13 cellular contexts compared by ENCODE assay signal in genomic region chr4:149823770-149824221, GRCh38. TPM values are rescaled to one million over a fixed set of nuclear protein-coding genes. Genes with fewer than 3 reads are reported as not detected.
A peak's percentile ranks its signal among the peaks of the same experiment; 100 is the strongest.
DNase-seq lines count a peak whose midpoint lies in the region; ATAC-seq and TF ChIP-seq lines count a peak whose summit lies in the region.
"Had no signal": no experiment of that assay in that cellular context is flagged by ENCODE, and none has a peak within 500 bp of the region (broad histone marks: within the 10 kb centered on the region; RNA-seq: fewer than 3 reads in every experiment).

No MANE protein-coding gene starts in this region.

- TF ChIP-seq CTCF in RWPE1 (conservative IDR thresholded peaks at IDR 0.05; ENCODE audit: low read depth) (no peak), fibroblast of mammary gland (conservative IDR thresholded peaks at IDR 0.05; ENCODE audit: control insufficient read depth, insufficient read depth, low read depth, low read length) (no peak)
- no peak for TF ChIP-seq CTCF in CD4-positive, alpha-beta T cell (IDR thresholded peaks at IDR 0.05)

- no peaks in the 10 kb centered on the region for H3K9me3 Mint-ChIP-seq in CD4-positive, alpha-beta T cell

- H3K4me3 Mint-ChIP-seq in CD4-positive, alpha-beta T cell = no peak overlapping the region

- no peak overlapping the region for H3K27ac ChIP-seq in RWPE1
- no peak overlapping the region for H3K27ac ChIP-seq in CD4-positive, alpha-beta T cell (ENCODE audit: low read depth, low read length)
- H3K27ac ChIP-seq: esophagus squamous epithelium, spleen had no signal

- no peaks in the 10 kb centered on the region for H3K27me3 ChIP-seq in CD4-positive, alpha-beta T cell (ENCODE audit: control insufficient read depth, insufficient read depth, low read length)
- H3K27me3 ChIP-seq: esophagus squamous epithelium, spleen had no signal

- POLR2A ChIA-PET in RWPE1 (lab: Yijun Ruan, JAX; ENCODE audit: low non-redundant PET) = no interaction called here
- POLR2A ChIA-PET in CD4-positive, alpha-beta T cell (lab: Charles Lee) = no interaction called here

- H3K36me3 Mint-ChIP-seq in CD4-positive, alpha-beta T cell (ENCODE audit: low read depth) = no peaks in the 10 kb centered on the region

- CTCF ChIA-PET in RWPE1 (lab: Yijun Ruan, JAX) = interaction anchor here (0.6 kb wide), 1 partner anchor 766 kb away, joined by 4 read pairs; no protein-coding TSS in a partner anchor
- CTCF ChIA-PET in CD4-positive, alpha-beta T cell (lab: Charles Lee) = no interaction called here

- no peaks in the 10 kb centered on the region for H3K4me1 Mint-ChIP-seq in CD4-positive, alpha-beta T cell (ENCODE audit: low read depth)

- intact Hi-C loops in CD4-positive, alpha-beta T cell (cut with DNase I, micrococcal nuclease) = no loop called here
- intact Hi-C loops in Right ventricle myocardium inferior (cut with DNase I) = no loop called here

- no peak overlapping the region for H3K4me3 ChIP-seq in fibroblast of mammary gland (ENCODE audit: control insufficient read depth, low read depth, low read length)
- H3K4me3 ChIP-seq: esophagus squamous epithelium, spleen had no signal

- DNase-seq in H4 (ENCODE audit: low spot score) = peak; percentile 60
- DNase-seq in RWPE1 (ENCODE audit: low spot score) = peak; percentile 81
- peak; percentile 86 for DNase-seq in fibroblast of mammary gland (ENCODE audit: low read depth)
- DNase-seq in smooth muscle cell of the brain vasculature (ENCODE audit: low read depth, low spot score) = peak; percentile 32
- DNase-seq in CD4-positive, alpha-beta T cell = no peak
- no peak for DNase-seq in activated CD4-positive, alpha-beta T cell treated with anti-CD3 and anti-CD28 coated beads, Interleukin-2, amount 50 U/mL, for 48 hours
- no peak for DNase-seq in activated CD8-positive, alpha-beta memory T cell treated with anti-CD3 and anti-CD28 coated beads, Interleukin-2, amount 50 U/mL, for 48 hours
- no peak for DNase-seq in Right ventricle myocardium inferior (ENCODE audit: missing footprints)
- DNase-seq: activated CD4-positive, CD25-positive, alpha-beta regulatory T cell treated with anti-CD3 and anti-CD28 coated beads, Interleukin-2, amount 50 U/mL, for 72 hours; activated naive CD4-positive, alpha-beta T cell treated with anti-CD3 and anti-CD28 coated beads, Interleukin-2, amount 50 U/mL, for 16 hours; esophagus squamous epithelium; spleen had no signal

- no peak overlapping the region for H3K27ac Mint-ChIP-seq in CD4-positive, alpha-beta T cell

- no peaks in the 10 kb centered on the region for H3K27me3 Mint-ChIP-seq in CD4-positive, alpha-beta T cell

- no peak for ATAC-seq in CD4-positive, alpha-beta T cell (ENCODE audit: poor library complexity)
- no peak for ATAC-seq in Right ventricle myocardium inferior

- H3K9me3 ChIP-seq in CD4-positive, alpha-beta T cell (ENCODE audit: control insufficient read depth, low read length) = no peaks in the 10 kb centered on the region
- H3K9me3 ChIP-seq: esophagus squamous epithelium had no signal

RNA-seq across cellular contexts. Expression of gene IQCM, which starts 8.2 kb away (rescaled TPM):
- total RNA-seq in H4 (2014; rRNA removed; shearing (Covaris generic)) = not detected in 2 replicates
- not detected for total RNA-seq in CD4-positive, alpha-beta T cell
- not detected for total RNA-seq in Right ventricle myocardium inferior
- total RNA-seq: esophagus squamous epithelium, mesenteric fat pad, spleen had no signal

Comparison
In these comparisons a context has a peak if more than half of its experiments do, and no peak if none do; other contexts are left out.
1. DNase-seq: peak in H4 (single experiment), RWPE1 (single experiment), fibroblast of mammary gland (single experiment) and smooth muscle cell of the brain vasculature (single experiment); none in CD4-positive, alpha-beta T cell (0 of 10), activated CD4-positive, alpha-beta T cell treated with anti-CD3 and anti-CD28 coated beads, Interleukin-2, amount 50 U/mL, for 48 hours (0 of 2), activated CD8-positive, alpha-beta memory T cell treated with anti-CD3 and anti-CD28 coated beads, Interleukin-2, amount 50 U/mL, for 48 hours (single experiment) and Right ventricle myocardium inferior (single experiment).